1 cellular context compared by ENCODE assay signal in the genomic region with DNA sequence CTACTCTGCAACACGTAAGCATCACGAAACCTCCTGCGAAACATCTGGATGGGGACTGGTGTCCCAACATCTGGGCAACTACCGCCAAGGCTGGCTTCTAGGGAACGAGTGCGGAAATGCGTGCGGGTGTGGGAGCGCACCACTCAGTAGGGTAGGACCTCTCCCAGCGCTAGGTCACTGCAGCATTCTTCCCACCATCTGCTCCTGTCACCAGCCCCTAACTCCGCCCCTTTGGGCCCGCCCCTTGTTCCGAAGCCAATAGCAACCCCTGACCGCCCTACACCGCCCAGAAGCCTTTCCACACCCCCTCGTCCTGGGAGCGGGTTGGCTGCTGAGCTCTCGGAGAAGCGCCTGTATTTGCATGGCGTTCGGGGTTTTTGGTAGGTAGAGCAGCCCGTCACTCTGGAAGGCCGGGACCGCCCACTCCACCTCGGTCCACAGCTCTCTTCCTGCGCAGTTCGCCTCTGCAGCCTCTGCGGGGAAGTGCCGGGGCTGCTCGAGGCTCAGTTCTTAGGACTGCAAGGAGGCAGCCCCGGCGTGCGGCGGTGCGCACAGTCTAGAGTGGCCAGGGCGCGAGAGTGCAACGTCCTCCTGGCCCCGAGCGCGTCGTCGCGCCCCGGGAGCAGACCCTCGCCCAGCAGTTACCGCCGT.
TF ChIP-seq lines count a peak whose summit lies in the region.

Gene HS3ST3B1 (plus strand): TSS at position 454 of the 651 bp plus-strand sequence. CDS start 438 bp downstream, outside the sequence.

TF ChIP-seq in HepG2, 621 proteins besides CTCF, POLR2A, EP300 and RAD21 (continued from another document and continues in another):
- TF ChIP-seq, protein P1, sequence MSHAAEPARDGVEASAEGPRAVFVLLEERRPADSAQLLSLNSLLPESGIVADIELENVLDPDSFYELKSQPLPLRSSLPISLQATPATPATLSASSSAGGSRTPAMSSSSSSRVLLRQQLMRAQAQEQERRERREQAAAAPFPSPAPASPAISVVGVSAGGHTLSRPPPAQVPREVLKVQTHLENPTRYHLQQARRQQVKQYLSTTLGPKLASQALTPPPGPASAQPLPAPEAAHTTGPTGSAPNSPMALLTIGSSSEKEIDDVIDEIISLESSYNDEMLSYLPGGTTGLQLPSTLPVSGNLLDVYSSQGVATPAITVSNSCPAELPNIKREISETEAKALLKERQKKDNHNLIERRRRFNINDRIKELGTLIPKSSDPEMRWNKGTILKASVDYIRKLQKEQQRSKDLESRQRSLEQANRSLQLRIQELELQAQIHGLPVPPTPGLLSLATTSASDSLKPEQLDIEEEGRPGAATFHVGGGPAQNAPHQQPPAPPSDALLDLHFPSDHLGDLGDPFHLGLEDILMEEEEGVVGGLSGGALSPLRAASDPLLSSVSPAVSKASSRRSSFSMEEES (CRISPR knock-in tag; IDR thresholded peaks at IDR 0.05): 0 out of 2 replicates have a peak, but pooled peaks have one; percentile 33
- TF ChIP-seq PCBP1 (IDR thresholded peaks at IDR 0.05; ENCODE audit: borderline replicate concordance, low read depth, low read length) (0 out of 2 replicates have a peak, but pooled peaks have one; percentile 47), ZNF234 (CRISPR knock-in tag; conservative IDR thresholded peaks at IDR 0.05) (no peak), ZFP36 (IDR thresholded peaks at IDR 0.05; ENCODE audit: borderline replicate concordance, low read depth, low read length, partially characterized antibody) (no peak), HBP1 (CRISPR knock-in tag; IDR thresholded peaks at IDR 0.05; ENCODE audit: low read depth) (0 out of 2 replicates have a peak, but pooled peaks have one; percentile 24), ZKSCAN1 (IDR thresholded peaks at IDR 0.05; ENCODE audit: low read length) (no peak), ZNF660 (CRISPR knock-in tag; IDR thresholded peaks at IDR 0.05; ENCODE audit: borderline replicate concordance, low read depth) (no peak), ZNF563 (CRISPR knock-in tag; IDR thresholded peaks at IDR 0.05) (peak; percentile 79; the same call in 1 of the 2 replicates), DPF2 (CRISPR knock-in tag; IDR thresholded peaks at IDR 0.05; ENCODE audit: borderline replicate concordance, low read depth) (no peak), ZNF142 (CRISPR knock-in tag; IDR thresholded peaks at IDR 0.05) (peak; percentile 65; the same call in 1 of the 2 replicates), ZNF44 (CRISPR knock-in tag; IDR thresholded peaks at IDR 0.05) (peak; percentile 67; the same call in 1 of the 2 replicates), ATF2 (CRISPR knock-in tag; IDR thresholded peaks at IDR 0.05) (peak; percentile 48; the same call in 1 of the 2 replicates), SP1 (IDR thresholded peaks at IDR 0.05) (peak; percentile 74; the same call in 1 of the 2 replicates), SP1 (CRISPR knock-in tag; IDR thresholded peaks at IDR 0.05) (peak; percentile 94), WIZ (CRISPR knock-in tag; IDR thresholded peaks at IDR 0.05) (no peak), ZNF644 (CRISPR knock-in tag; IDR thresholded peaks at IDR 0.05; ENCODE audit: low read depth) (no peak), MTA1 (CRISPR knock-in tag; IDR thresholded peaks at IDR 0.05; ENCODE audit: borderline replicate concordance) (no peak), HNRNPLL (IDR thresholded peaks at IDR 0.05; ENCODE audit: low read depth, low read length, poor library complexity, severe bottlenecking) (peak; percentile 90), ZNF441 (CRISPR knock-in tag; IDR thresholded peaks at IDR 0.05; ENCODE audit: borderline replicate concordance) (peak; percentile 85), ZMYM4 (CRISPR knock-in tag; IDR thresholded peaks at IDR 0.05) (peak; percentile 76), ARHGAP35 (CRISPR knock-in tag; IDR thresholded peaks at IDR 0.05; ENCODE audit: borderline replicate concordance) (no peak), SALL2 (CRISPR knock-in tag; IDR thresholded peaks at IDR 0.05) (peak; percentile 49; the same call in 1 of the 2 replicates), SAFB2 (CRISPR knock-in tag; IDR thresholded peaks at IDR 0.05; ENCODE audit: borderline replicate concordance, low read depth) (no peak), SALL1 (CRISPR knock-in tag; IDR thresholded peaks at IDR 0.05) (peak; percentile 82), KDM4B (CRISPR knock-in tag; IDR thresholded peaks at IDR 0.05) (0 out of 2 replicates have a peak, but pooled peaks have one; percentile 31), SMAD3 (CRISPR knock-in tag; IDR thresholded peaks at IDR 0.05) (no peak; the same call in none of the 2 replicates), IRF2 (CRISPR knock-in tag; IDR thresholded peaks at IDR 0.05) (peak; percentile 76), ZNF292 (CRISPR knock-in tag; IDR thresholded peaks at IDR 0.05; ENCODE audit: borderline replicate concordance, low read depth) (no peak; the same call in 1 of the 2 replicates), TCF12 (IDR thresholded peaks at IDR 0.05) (no peak), TCF12 (CRISPR knock-in tag; IDR thresholded peaks at IDR 0.05) (no peak; the same call in 1 of the 2 replicates), AKNA (CRISPR knock-in tag; IDR thresholded peaks at IDR 0.05; ENCODE audit: borderline replicate concordance) (peak; percentile 59; the same call in 1 of the 2 replicates), ZFX (CRISPR knock-in tag; IDR thresholded peaks at IDR 0.05; ENCODE audit: low read depth) (no peak), ZNF572 (CRISPR knock-in tag; IDR thresholded peaks at IDR 0.05) (no peak), MEIS2 (CRISPR knock-in tag; IDR thresholded peaks at IDR 0.05) (no peak), KDM1A (CRISPR knock-in tag; IDR thresholded peaks at IDR 0.05) (no peak), ZNF235 (CRISPR knock-in tag; IDR thresholded peaks at IDR 0.05; ENCODE audit: borderline replicate concordance) (no peak), ZBTB38 (CRISPR knock-in tag; IDR thresholded peaks at IDR 0.05) (peak; percentile 31), TEAD3 (CRISPR knock-in tag; optimal IDR thresholded peaks at IDR 0.05; ENCODE audit: borderline replicate concordance) (peak; percentile 50), HOXD1 (CRISPR knock-in tag; IDR thresholded peaks at IDR 0.05) (no peak; the same call in 1 of the 2 replicates), KDM6A (CRISPR knock-in tag; IDR thresholded peaks at IDR 0.05; ENCODE audit: low read depth) (no peak), ZNF543 (CRISPR knock-in tag; IDR thresholded peaks at IDR 0.05) (peak; percentile 68; the same call in 1 of the 2 replicates), ZNF207 (IDR thresholded peaks at IDR 0.05; ENCODE audit: borderline replicate concordance) (no peak), ZNF576 (CRISPR knock-in tag; IDR thresholded peaks at IDR 0.05) (0 out of 2 replicates have a peak, but pooled peaks have one; percentile 39), ZNF20 (CRISPR knock-in tag; IDR thresholded peaks at IDR 0.05) (no peak), ZSCAN25 (CRISPR knock-in tag; IDR thresholded peaks at IDR 0.05) (no peak), HNRNPK (IDR thresholded peaks at IDR 0.05; ENCODE audit: low read depth, low read length, poor library complexity, severe bottlenecking) (no peak)
- TF ChIP-seq, protein P2, sequence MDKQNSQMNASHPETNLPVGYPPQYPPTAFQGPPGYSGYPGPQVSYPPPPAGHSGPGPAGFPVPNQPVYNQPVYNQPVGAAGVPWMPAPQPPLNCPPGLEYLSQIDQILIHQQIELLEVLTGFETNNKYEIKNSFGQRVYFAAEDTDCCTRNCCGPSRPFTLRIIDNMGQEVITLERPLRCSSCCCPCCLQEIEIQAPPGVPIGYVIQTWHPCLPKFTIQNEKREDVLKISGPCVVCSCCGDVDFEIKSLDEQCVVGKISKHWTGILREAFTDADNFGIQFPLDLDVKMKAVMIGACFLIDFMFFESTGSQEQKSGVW (CRISPR knock-in tag; IDR thresholded peaks at IDR 0.05; ENCODE audit: borderline replicate concordance): no peak
